Comparison of ENCODE assay signal across 8 cellular contexts in the genomic region with DNA sequence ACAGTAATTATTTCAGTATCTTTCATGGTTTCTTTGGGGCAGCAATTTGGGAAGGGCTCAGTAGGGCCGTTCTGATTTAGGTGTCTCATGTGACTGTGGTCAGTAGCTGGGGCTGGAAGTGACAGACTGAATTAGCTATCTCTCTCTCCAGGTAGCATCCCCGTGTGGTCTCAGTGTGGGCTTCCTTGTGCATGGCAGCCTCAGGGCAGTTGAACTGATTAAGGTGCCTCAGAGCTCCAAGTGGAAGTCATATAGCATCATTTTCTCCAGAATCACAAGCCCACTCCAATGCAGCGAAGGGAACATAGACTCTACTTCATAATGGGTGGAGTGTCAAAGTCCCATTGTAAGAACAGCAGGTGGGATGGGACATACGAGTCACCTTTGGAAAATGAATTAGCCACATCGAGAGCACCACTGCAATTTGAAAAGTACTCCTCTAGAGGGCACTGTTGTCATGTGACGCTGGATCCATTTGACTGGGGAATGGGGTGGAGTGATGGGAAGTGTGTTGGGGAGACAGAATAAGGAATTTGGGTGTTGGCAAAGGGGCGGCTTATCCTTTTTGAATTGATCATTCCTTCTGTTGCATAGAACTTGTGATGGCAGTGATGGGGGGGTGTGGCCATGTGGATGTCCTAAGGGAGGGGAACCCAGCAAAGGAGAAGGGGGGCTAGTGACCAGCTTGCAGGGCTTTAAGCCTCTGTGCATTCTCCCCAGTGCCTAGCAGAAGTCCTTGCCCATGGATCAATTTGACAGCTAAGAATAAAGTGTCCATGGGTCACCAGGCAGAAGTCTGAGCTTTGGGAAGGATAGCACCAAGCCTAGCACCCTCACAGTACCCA. TPM values are rescaled to one million over a fixed set of nuclear protein-coding genes. Genes with fewer than 3 reads are reported as not detected.
DNase-seq lines count a peak whose midpoint lies in the region; ATAC-seq and TF ChIP-seq lines count a peak whose summit lies in the region.

No MANE protein-coding gene starts in this region.

- CTCF ChIA-PET in Panc1 (lab: Charles Lee) = no interaction called here

- H3K27me3 ChIP-seq in Panc1 (ENCODE audit: control insufficient read depth, insufficient read depth, low read length) = peaks cover 11% of the 10 kb centered on the region
- H3K27me3 ChIP-seq in adipocyte (replicated peaks; ENCODE audit: control insufficient read depth, insufficient read depth, low read length) = no peaks in the 10 kb centered on the region
- H3K27me3 ChIP-seq in left ventricle myocardium inferior (ENCODE audit: low read depth) = peaks cover 47% of the 10 kb centered on the region

- peak; percentile 88 for TF ChIP-seq CTCF in Panc1 (IDR thresholded peaks at IDR 0.05)
- TF ChIP-seq CTCF in left ventricle myocardium inferior (IDR thresholded peaks at IDR 0.05; ENCODE audit: borderline replicate concordance) = peak; percentile 82

- no peak overlapping the region for H3K4me3 Mint-ChIP-seq in stimulated activated memory B cell treated with anti-CD40 and anti-IgM and Interleukin-4, amounts not matched to agents 10 μg/mL and 1 μg/mL and 100 μg/mL, for 72 hours

- H3K4me3 ChIP-seq in Panc1 (ENCODE audit: low read depth in 2 of 2, low read length in 2 of 2) = no peak overlapping the region
- H3K4me3 ChIP-seq in adipocyte (ENCODE audit: low read length) = no peak overlapping the region
- H3K4me3 ChIP-seq in left ventricle myocardium inferior = no peak overlapping the region

- H3K36me3 Mint-ChIP-seq in stimulated activated memory B cell treated with anti-CD40 and anti-IgM and Interleukin-4, amounts not matched to agents 10 μg/mL and 1 μg/mL and 100 μg/mL, for 72 hours = no peaks in the 10 kb centered on the region

- H3K9me3 ChIP-seq in Panc1 (ENCODE audit: control insufficient read depth, insufficient read depth, low read depth, low read length) (no peaks in the 10 kb centered on the region), adipocyte (ENCODE audit: control insufficient read depth, low read length) (no peaks in the 10 kb centered on the region), left ventricle myocardium inferior (replicated peaks) (no peaks in the 10 kb centered on the region)

- DNase-seq in DMS153 treated with DMSO at 0.1 percent for 48 hours (lab: John Stamatoyannopoulos, UW; ENCODE audit: unreplicated experiment) (peak; percentile 68), HPDE6-E6E7 (ENCODE audit: extremely low spot score) (peak; percentile 86), Panc1 (ENCODE audit: low read depth, low spot score) (peak; percentile 39), adipocyte (ENCODE audit: low read depth) (peak; percentile 51), left ventricle myocardium inferior (no peak), sciatic nerve (ENCODE audit: low spot score) (no peak), UCSD-AML1 (lab: John Stamatoyannopoulos, UW; ENCODE audit: unreplicated experiment) (no peak)

- BruUV-seq in Panc1 (replicated peaks; lab: Mats Ljungman, UMichigan) = no TSS peak

- no peak overlapping the region for H3K9ac ChIP-seq in adipocyte (ENCODE audit: low read length)

- POLR2A ChIA-PET in Panc1 (lab: Charles Lee) = no interaction called here

- H3K4me1 Mint-ChIP-seq in stimulated activated memory B cell treated with anti-CD40 and anti-IgM and Interleukin-4, amounts not matched to agents 10 μg/mL and 1 μg/mL and 100 μg/mL, for 72 hours = no peaks in the 10 kb centered on the region

- H3K36me3 ChIP-seq in Panc1 (ENCODE audit: control insufficient read depth, insufficient read depth, low read length) = no peaks in the 10 kb centered on the region
- no peaks in the 10 kb centered on the region for H3K36me3 ChIP-seq in adipocyte (ENCODE audit: control insufficient read depth, insufficient read depth, low read length, severe bottlenecking)
- H3K36me3 ChIP-seq in left ventricle myocardium inferior = no peaks in the 10 kb centered on the region

- in situ Hi-C loops in Panc1 (cut with HindIII; ENCODE audit: low pct_unique_long_range_greater_than_20kb, low sequenced_read_pairs) = no loop called here

- no peaks in the 10 kb centered on the region for H3K4me1 ChIP-seq in Panc1 (ENCODE audit: control insufficient read depth, insufficient read depth, low read length)
- H3K4me1 ChIP-seq in adipocyte (ENCODE audit: control insufficient read depth, insufficient read depth, low read length) = no peaks in the 10 kb centered on the region
- H3K4me1 ChIP-seq in left ventricle myocardium inferior = no peaks in the 10 kb centered on the region

- peak; percentile 89 for ATAC-seq in Panc1
- peak; percentile 42 for ATAC-seq in sciatic nerve
- no peak for ATAC-seq in stimulated activated memory B cell treated with anti-CD40 and anti-IgM and Interleukin-4, amounts not matched to agents 10 μg/mL and 1 μg/mL and 100 μg/mL, for 72 hours

- intact Hi-C loops in Panc1 (cut with micrococcal nuclease; ENCODE audit: unreplicated experiment) = loop anchor here (1.0 to 10.0 kb wide), 2 partner anchors 276 to 304 kb away; no protein-coding TSS in a partner anchor
- intact Hi-C loops in left ventricle myocardium inferior (cut with micrococcal nuclease) = loop anchor here (5.0 kb wide), 1 partner anchor 276 kb away; no protein-coding TSS in a partner anchor
- intact Hi-C loops in sciatic nerve (cut with DNase I) = loop anchor here (10.0 kb wide), 1 partner anchor 274 kb away; no protein-coding TSS in a partner anchor

- H3K9me3 Mint-ChIP-seq in stimulated activated memory B cell treated with anti-CD40 and anti-IgM and Interleukin-4, amounts not matched to agents 10 μg/mL and 1 μg/mL and 100 μg/mL, for 72 hours = no peaks in the 10 kb centered on the region

- H3K27ac Mint-ChIP-seq in stimulated activated memory B cell treated with anti-CD40 and anti-IgM and Interleukin-4, amounts not matched to agents 10 μg/mL and 1 μg/mL and 100 μg/mL, for 72 hours = no peak overlapping the region

- H3K27ac ChIP-seq in Panc1 (ENCODE audit: low read length) (no peak overlapping the region), left ventricle myocardium inferior (replicated peaks) (no peak overlapping the region)

- peaks cover 23% of the 10 kb centered on the region for H3K27me3 Mint-ChIP-seq in stimulated activated memory B cell treated with anti-CD40 and anti-IgM and Interleukin-4, amounts not matched to agents 10 μg/mL and 1 μg/mL and 100 μg/mL, for 72 hours

RNA-seq across cellular contexts. Expression of gene FAM136A, which starts 39.3 kb away (rescaled TPM):
- total RNA-seq in Panc1 (2021; ENCODE audit: unreplicated experiment) (53.4 TPM), left ventricle myocardium inferior (26.0 TPM), sciatic nerve (13.2 TPM)
- 49.4 TPM for polyA plus RNA-seq in Panc1 (2012; ENCODE audit: insufficient read length)

RNA-seq across cellular contexts. Expression of gene SNRPG, which starts 47.6 kb away (rescaled TPM):
- total RNA-seq in Panc1 (2021; ENCODE audit: unreplicated experiment) (325 TPM), left ventricle myocardium inferior (138 TPM), sciatic nerve (81.1 TPM)
- polyA plus RNA-seq in Panc1 (2012; ENCODE audit: insufficient read length) = 285 TPM

Comparison
In these comparisons a context has a peak if more than half of its experiments do, and no peak if none do; other contexts are left out.
1. DNase-seq: peak in DMS153 treated with DMSO at 0.1 percent for 48 hours (single experiment), HPDE6-E6E7 (single experiment), Panc1 (single experiment) and adipocyte (single experiment); none in left ventricle myocardium inferior (single experiment), sciatic nerve (single experiment) and UCSD-AML1 (single experiment).